ENCODE assay signal across 1 cellular context in genomic region chr10:68303849-68304412, GRCh38.
TF ChIP-seq lines count a peak whose summit lies in the region.

No MANE protein-coding gene starts in this region.

TF ChIP-seq in liver, 16 proteins besides CTCF, POLR2A, EP300 and RAD21 (continued from another document):
- TF ChIP-seq REST (IDR thresholded peaks at IDR 0.05) (peak; percentile 70), FOXA1 (IDR thresholded peaks at IDR 0.05) (peak; percentile 39), MAX (IDR thresholded peaks at IDR 0.05) (peak; percentile 63), NR2F2 (IDR thresholded peaks at IDR 0.05) (peak; percentile 89), RXRA (IDR thresholded peaks at IDR 0.05) (peak; percentile 92 to 95), SP1 (IDR thresholded peaks at IDR 0.05) (peak; percentile 86), ATF3 (IDR thresholded peaks at IDR 0.05) (no peak), FOXA2 (IDR thresholded peaks at IDR 0.05) (peak; percentile 56), GABPA (IDR thresholded peaks at IDR 0.05 in 1 of 2, conservative IDR thresholded peaks at IDR 0.05 in 1 of 2) (no peak), ZBTB33 (IDR thresholded peaks at IDR 0.05) (peak; percentile 65)
